8 cellular contexts compared by ENCODE assay signal in genomic region chr12:28172434-28173030, GRCh38. TPM values are rescaled to one million over a fixed set of nuclear protein-coding genes. Genes with fewer than 3 reads are reported as not detected.
DNase-seq lines count a peak whose midpoint lies in the region; ATAC-seq and TF ChIP-seq lines count a peak whose summit lies in the region.

No MANE protein-coding gene starts in this region.

- H3K4me1 ChIP-seq in Karpas-422 (ENCODE audit: low read length): no peaks in the 10 kb centered on the region
- peaks cover 10% of the 10 kb centered on the region for H3K4me1 ChIP-seq in foreskin keratinocyte
- no peaks in the 10 kb centered on the region for H3K4me1 ChIP-seq in thoracic aorta (ENCODE audit: control insufficient read depth in 1 of 2, low read depth in 2 of 2)

- no peaks in the 10 kb centered on the region for H3K27me3 Mint-ChIP-seq in activated naive CD8-positive, alpha-beta T cell treated with anti-CD3 and anti-CD28 coated beads, Interleukin-2, amount 50 U/mL, for 24 hours

- H3K27ac ChIP-seq in Karpas-422 (ENCODE audit: low read length) (no peak overlapping the region), foreskin keratinocyte (peak overlapping the region; percentile 60), thoracic aorta (no peak overlapping the region)

- H3K9me2 ChIP-seq in Karpas-422 (replicated peaks; ENCODE audit: insufficient read depth, low read length): no peaks in the 10 kb centered on the region

- H2AFZ ChIP-seq in Karpas-422 (ENCODE audit: low read length): no peak overlapping the region

- DNase-seq in DMS53 treated with DMSO at 0.1 percent for 48 hours (lab: John Stamatoyannopoulos, UW; ENCODE audit: unreplicated experiment) (peak; percentile 86), Karpas-422 (peak; percentile 60), SK-N-DZ (ENCODE audit: low spot score) (peak; percentile 37), foreskin keratinocyte (peak; percentile 47 to 72), thoracic aorta (ENCODE audit: low spot score) (no peak), activated T-cell treated with anti-CD3 and anti-CD28 coated beads for 4 hours (no peak)
- DNase-seq in activated naive CD8-positive, alpha-beta T cell treated with anti-CD3 and anti-CD28 coated beads, Interleukin-2, amount 50 U/mL, for 24 hours: no peak

- peaks cover 10% of the 10 kb centered on the region for H3K4me1 Mint-ChIP-seq in activated naive CD8-positive, alpha-beta T cell treated with anti-CD3 and anti-CD28 coated beads, Interleukin-2, amount 50 U/mL, for 24 hours

- H3K79me2 ChIP-seq in Karpas-422 (ENCODE audit: low read length): no peaks in the 10 kb centered on the region

- H3K36me3 ChIP-seq in Karpas-422 (ENCODE audit: insufficient read depth, low read length) (no peaks in the 10 kb centered on the region), thoracic aorta (no peaks in the 10 kb centered on the region)

- no peak overlapping the region for H3K4me2 ChIP-seq in Karpas-422 (ENCODE audit: low read depth, low read length, poor library complexity, severe bottlenecking)

- no peak overlapping the region for H3K9ac ChIP-seq in Karpas-422 (ENCODE audit: low read length)

- peak; percentile 94 for TF ChIP-seq CTCF in foreskin keratinocyte (conservative IDR thresholded peaks at IDR 0.05)
- peak; percentile 53 for TF ChIP-seq CTCF in thoracic aorta (IDR thresholded peaks at IDR 0.05)

- no peak overlapping the region for H3K27ac Mint-ChIP-seq in activated naive CD8-positive, alpha-beta T cell treated with anti-CD3 and anti-CD28 coated beads, Interleukin-2, amount 50 U/mL, for 24 hours

- no peaks in the 10 kb centered on the region for H3K9me3 ChIP-seq in Karpas-422 (ENCODE audit: low read length)
- H3K9me3 ChIP-seq in thoracic aorta: no peaks in the 10 kb centered on the region

- no peaks in the 10 kb centered on the region for H4K20me1 ChIP-seq in Karpas-422 (ENCODE audit: insufficient read depth, low read depth, low read length)

- H3K4me3 ChIP-seq in Karpas-422 (ENCODE audit: low read length) (no peak overlapping the region), thoracic aorta (no peak overlapping the region)

- peak; percentile 75 for ATAC-seq in foreskin keratinocyte
- peak; percentile 73 for ATAC-seq in thoracic aorta (ENCODE audit: insufficient number of reproducible peaks, low FRiP score, low read depth)
- ATAC-seq in GM18520 (IDR thresholded peaks at IDR 0.05; ENCODE audit: unreplicated experiment): no peak
- ATAC-seq in activated naive CD8-positive, alpha-beta T cell treated with anti-CD3 and anti-CD28 coated beads, Interleukin-2, amount 50 U/mL, for 24 hours: no peak

- peaks cover 9% of the 10 kb centered on the region for H3K9me3 Mint-ChIP-seq in activated naive CD8-positive, alpha-beta T cell treated with anti-CD3 and anti-CD28 coated beads, Interleukin-2, amount 50 U/mL, for 24 hours

- H3K4me3 Mint-ChIP-seq in activated naive CD8-positive, alpha-beta T cell treated with anti-CD3 and anti-CD28 coated beads, Interleukin-2, amount 50 U/mL, for 24 hours: no peak overlapping the region

- H3K36me3 Mint-ChIP-seq in activated naive CD8-positive, alpha-beta T cell treated with anti-CD3 and anti-CD28 coated beads, Interleukin-2, amount 50 U/mL, for 24 hours (ENCODE audit: low read depth): no peaks in the 10 kb centered on the region

- 0 out of 2 replicates have a peak, but pooled peaks cover 3% of the 10 kb centered on the region for H3K27me3 ChIP-seq in Karpas-422 (ENCODE audit: low read length)
- no peaks in the 10 kb centered on the region for H3K27me3 ChIP-seq in foreskin keratinocyte
- no peaks in the 10 kb centered on the region for H3K27me3 ChIP-seq in thoracic aorta (replicated peaks; ENCODE audit: insufficient read depth)

RNA-seq across cellular contexts. Expression of gene CCDC91, which starts 17.7 kb away (rescaled TPM):
- total RNA-seq in Karpas-422 (2014; rRNA removed; shearing (Covaris generic); ENCODE audit: low replicate concordance): 35.8 and 115 TPM in 2 replicates
- polyA plus RNA-seq in SK-N-DZ (2014; cell fraction: cytosol; rRNA removed): 22.9 and 34.4 TPM in 2 replicates
- 12.5 and 15.6 TPM in 2 replicates for polyA plus RNA-seq in SK-N-DZ (2014; cell fraction: nucleus; rRNA removed)
- 24.3 and 25.1 TPM in 2 replicates for total RNA-seq in foreskin keratinocyte
- 10.2 and 11.4 TPM in 2 replicates for polyA plus RNA-seq in foreskin keratinocyte
- 10 to 100 TPM; 26.6 to 27.6 TPM for total RNA-seq in thoracic aorta

Comparison
In these comparisons a context has a peak if more than half of its experiments do, and no peak if none do; other contexts are left out.
1. DNase-seq: peak in DMS53 treated with DMSO at 0.1 percent for 48 hours (single experiment), Karpas-422 (single experiment), SK-N-DZ (single experiment) and foreskin keratinocyte (2 of 2); none in thoracic aorta (single experiment), activated T-cell treated with anti-CD3 and anti-CD28 coated beads for 4 hours (single experiment) and activated naive CD8-positive, alpha-beta T cell treated with anti-CD3 and anti-CD28 coated beads, Interleukin-2, amount 50 U/mL, for 24 hours (single experiment).
2. ATAC-seq: peak in foreskin keratinocyte (single experiment) and thoracic aorta (single experiment); none in GM18520 (single experiment) and activated naive CD8-positive, alpha-beta T cell treated with anti-CD3 and anti-CD28 coated beads, Interleukin-2, amount 50 U/mL, for 24 hours (single experiment).